ENCODE assay signal across 21 cellular contexts in the genomic region with DNA sequence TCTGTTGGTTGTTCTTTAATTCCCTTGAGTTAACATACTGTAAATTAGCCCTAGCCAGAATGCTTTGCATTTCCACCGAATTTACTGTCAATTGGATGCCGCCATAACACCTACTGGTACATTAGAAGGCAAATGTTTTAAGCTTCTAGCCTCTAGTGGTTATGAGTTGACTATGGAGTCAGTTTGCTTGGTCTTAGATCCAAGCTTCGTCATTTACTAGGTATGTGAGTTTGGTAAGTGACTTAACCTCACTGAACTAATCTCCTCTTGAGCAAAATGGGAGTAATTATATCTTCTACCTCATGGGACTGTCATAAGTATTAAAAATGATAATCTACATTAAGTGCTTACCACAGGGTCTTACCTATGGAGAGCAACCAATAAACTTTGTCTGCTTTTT. TPM values are rescaled to one million over a fixed set of nuclear protein-coding genes. Genes with fewer than 3 reads are reported as not detected.
"Had no signal": no experiment of that assay in that cellular context is flagged by ENCODE, and none has a peak within 500 bp of the region (broad histone marks: within the 10 kb centered on the region; RNA-seq: fewer than 3 reads in every experiment).

No MANE protein-coding gene starts in this region.

- H3K4me1 ChIP-seq: heart left ventricle, sigmoid colon, upper lobe of left lung had no signal

- H3K27ac ChIP-seq: heart left ventricle, sigmoid colon, thoracic aorta, upper lobe of left lung had no signal

- DNase-seq: activated CD4-positive, alpha-beta memory T cell treated with anti-CD3 and anti-CD28 coated beads for 36 hours; activated CD4-positive, alpha-beta T cell treated with anti-CD3 and anti-CD28 coated beads for 48 hours; activated effector memory CD4-positive, alpha-beta T cell treated with Interleukin-2 at 50 U/mL for 16 hours; activated naive CD4-positive, alpha-beta T cell treated with anti-CD3 and anti-CD28 coated beads for 36 hours; activated naive CD8-positive, alpha-beta T cell treated with anti-CD3 and anti-CD28 coated beads, Interleukin-2, amount 10 ng/mL, durations not matched to agents 7 days and 5 days; activated T-cell treated with anti-CD3 and anti-CD28 coated beads, Interleukin-2, amount 50 U/mL, for 72 hours; amygdala; cerebellar nuclear complex; cortex of kidney; heart left ventricle; islet precursor cell; left cardiac atrium; midbrain; retina; sigmoid colon; stimulated activated CD4-positive, alpha-beta T cell treated with anti-CD3 and anti-CD28 coated beads, Interleukin-2, amount 100 ng/mL, for 48 hours; stimulated activated naive CD4-positive, alpha-beta T cell treated with Interleukin-2 at 50 U/mL for 16 hours; T-helper 17 cell; upper lobe of left lung had no signal

- H3K4me3 ChIP-seq: heart left ventricle, sigmoid colon, thoracic aorta, upper lobe of left lung had no signal

- ATAC-seq: activated T-cell treated with anti-CD3 and anti-CD28 coated beads, Interleukin-2, amount 50 U/mL, for 72 hours; heart left ventricle; left cardiac atrium; natural killer cell treated with Interleukin-12 subunit alpha and Interleukin-12 subunit beta and Interleukin-15 and Interleukin-18, amount 100 ng/mL, for 72 hours; T-helper 17 cell had no signal

- H3K36me3 ChIP-seq: heart left ventricle, sigmoid colon, thoracic aorta, upper lobe of left lung had no signal

- H3K27me3 ChIP-seq: heart left ventricle, sigmoid colon, upper lobe of left lung had no signal

- H3K9me3 ChIP-seq: heart left ventricle, sigmoid colon, thoracic aorta, upper lobe of left lung had no signal

RNA-seq across cellular contexts. Expression of gene CDH11, which starts 20.4 kb away (rescaled TPM):
- total RNA-seq: activated CD4-positive, alpha-beta memory T cell treated with anti-CD3 and anti-CD28 coated beads for 36 hours; activated naive CD4-positive, alpha-beta T cell treated with anti-CD3 and anti-CD28 coated beads for 36 hours; activated naive CD8-positive, alpha-beta T cell treated with anti-CD3 and anti-CD28 coated beads, Interleukin-2, amount 10 ng/mL, durations not matched to agents 7 days and 5 days; activated T-cell treated with anti-CD3 and anti-CD28 coated beads, Interleukin-2, amount 50 U/mL, for 72 hours; natural killer cell treated with Interleukin-12 subunit alpha and Interleukin-12 subunit beta and Interleukin-15 and Interleukin-18, amount 100 ng/mL, for 72 hours; T-helper 17 cell had no signal
